ENCODE assay signal across 22 cellular contexts in genomic region chr12:51866762-51867161, GRCh38. TPM values are rescaled to one million over a fixed set of nuclear protein-coding genes. Genes with fewer than 3 reads are reported as not detected.
"Had no signal": no experiment of that assay in that cellular context is flagged by ENCODE, and none has a peak within 500 bp of the region (broad histone marks: within the 10 kb centered on the region; RNA-seq: fewer than 3 reads in every experiment).

No MANE protein-coding gene starts in this region.

- H3K4me3 Mint-ChIP-seq: activated CD4-positive, alpha-beta memory T cell treated with anti-CD3 and anti-CD28 coated beads for 36 hours; activated CD4-positive, alpha-beta T cell treated with anti-CD3 and anti-CD28 coated beads for 36 hours; activated CD8-positive, alpha-beta memory T cell treated with anti-CD3 and anti-CD28 coated beads, Interleukin-2, amount 10 ng/mL, durations not matched to agents 7 days and 5 days; activated naive CD4-positive, alpha-beta T cell treated with anti-CD3 and anti-CD28 coated beads, Interleukin-2, amount 50 U/mL, for 24 hours; endodermal cell had no signal

- H3K9me3 Mint-ChIP-seq: activated CD4-positive, alpha-beta memory T cell treated with anti-CD3 and anti-CD28 coated beads for 36 hours; activated naive CD4-positive, alpha-beta T cell treated with anti-CD3 and anti-CD28 coated beads, Interleukin-2, amount 50 U/mL, for 24 hours; endodermal cell; naive B cell; neural progenitor cell had no signal

- H3K36me3 Mint-ChIP-seq: activated CD4-positive, alpha-beta memory T cell treated with anti-CD3 and anti-CD28 coated beads for 36 hours; activated CD8-positive, alpha-beta memory T cell treated with anti-CD3 and anti-CD28 coated beads, Interleukin-2, amount 10 ng/mL, durations not matched to agents 7 days and 5 days; activated naive CD4-positive, alpha-beta T cell treated with anti-CD3 and anti-CD28 coated beads, Interleukin-2, amount 50 U/mL, for 24 hours; naive B cell; neural progenitor cell had no signal

- H3K9me3 ChIP-seq: adrenal gland, stomach, testis had no signal

- H3K27ac ChIP-seq: adrenal gland, dorsolateral prefrontal cortex, neural progenitor cell, stomach, testis, VCaP had no signal

- H3K27me3 ChIP-seq: testis had no signal

- H2AFZ ChIP-seq: neural progenitor cell had no signal

- H3K4me3 ChIP-seq: adrenal gland, cardiac muscle cell, dorsolateral prefrontal cortex, neural progenitor cell, stomach, testis had no signal

- DNase-seq: activated CD4-positive, alpha-beta memory T cell treated with anti-CD3 and anti-CD28 coated beads for 36 hours; activated CD4-positive, alpha-beta T cell treated with anti-CD3 and anti-CD28 coated beads for 36 hours; activated CD8-positive, alpha-beta memory T cell treated with anti-CD3 and anti-CD28 coated beads, Interleukin-2, amount 10 ng/mL, durations not matched to agents 7 days and 5 days; activated T-cell treated with anti-CD3 and anti-CD28 coated beads, Interleukin-2, amount 50 U/mL, for 1 hour; adrenal gland; dorsolateral prefrontal cortex; head of caudate nucleus; left cardiac atrium; naive B cell; stimulated activated CD4-positive, alpha-beta T cell treated with anti-CD3 and anti-CD28 coated beads, Interleukin-1b, Interleukin-23, amount 100 ng/mL, for 48 hours; stomach; testis had no signal

- ATAC-seq: activated CD4-positive, alpha-beta T cell treated with anti-CD3 and anti-CD28 coated beads for 36 hours; activated CD8-positive, alpha-beta memory T cell treated with anti-CD3 and anti-CD28 coated beads, Interleukin-2, amount 10 ng/mL, durations not matched to agents 7 days and 5 days; left cardiac atrium; sciatic nerve had no signal

- H3K36me3 ChIP-seq: adrenal gland, cardiac muscle cell, neural progenitor cell, stomach had no signal

- H3K27ac Mint-ChIP-seq: activated CD4-positive, alpha-beta memory T cell treated with anti-CD3 and anti-CD28 coated beads for 36 hours; activated CD4-positive, alpha-beta T cell treated with anti-CD3 and anti-CD28 coated beads for 36 hours; activated CD8-positive, alpha-beta memory T cell treated with anti-CD3 and anti-CD28 coated beads, Interleukin-2, amount 10 ng/mL, durations not matched to agents 7 days and 5 days; activated naive CD4-positive, alpha-beta T cell treated with anti-CD3 and anti-CD28 coated beads, Interleukin-2, amount 50 U/mL, for 24 hours; endodermal cell; neural progenitor cell had no signal

RNA-seq across cellular contexts. Expression of gene ANKRD33, which starts 21.1 kb away (rescaled TPM):
- total RNA-seq: activated CD4-positive, alpha-beta memory T cell treated with anti-CD3 and anti-CD28 coated beads for 36 hours; activated CD4-positive, alpha-beta T cell treated with anti-CD3 and anti-CD28 coated beads for 36 hours; activated CD8-positive, alpha-beta memory T cell treated with anti-CD3 and anti-CD28 coated beads, Interleukin-2, amount 10 ng/mL, durations not matched to agents 7 days and 5 days; epithelial cell of proximal tubule; frontal cortex; left cardiac atrium; osteocyte; stomach; urinary bladder had no signal
- polyA plus RNA-seq: cardiac muscle cell, stomach, urinary bladder had no signal

RNA-seq across cellular contexts. Expression of gene ACVRL1, which starts 40.5 kb away (rescaled TPM):
- total RNA-seq: activated CD4-positive, alpha-beta memory T cell treated with anti-CD3 and anti-CD28 coated beads for 36 hours; activated CD4-positive, alpha-beta T cell treated with anti-CD3 and anti-CD28 coated beads for 36 hours; activated CD8-positive, alpha-beta memory T cell treated with anti-CD3 and anti-CD28 coated beads, Interleukin-2, amount 10 ng/mL, durations not matched to agents 7 days and 5 days; osteocyte had no signal
- polyA plus RNA-seq: cardiac muscle cell had no signal
